In genomic region chr7:26306770-26307169, GRCh38 we compare ENCODE assay signal across 17 cellular contexts. TPM values are rescaled to one million over a fixed set of nuclear protein-coding genes. Genes with fewer than 3 reads are reported as not detected.
A peak's percentile ranks its signal among the peaks of the same experiment; 100 is the strongest.
DNase-seq lines count a peak whose midpoint lies in the region; ATAC-seq and TF ChIP-seq lines count a peak whose summit lies in the region.
"Had no signal": no experiment of that assay in that cellular context is flagged by ENCODE, and none has a peak within 500 bp of the region (broad histone marks: within the 10 kb centered on the region; RNA-seq: fewer than 3 reads in every experiment).

No MANE protein-coding gene starts in this region.

- TF ChIP-seq POLR2A in breast epithelium (IDR thresholded peaks at IDR 0.05) (no peak), erythroblast (IDR thresholded peaks at IDR 0.05; ENCODE audit: low read length) (no peak)

- H3K4me3 Mint-ChIP-seq in MCF 10A (ENCODE audit: unreplicated experiment) (no peak overlapping the region), nephron progenitor cell (no peak overlapping the region)
- peak overlapping the region; percentile 38 for H3K4me3 Mint-ChIP-seq in dendritic cell treated with granulocyte-macrophage colony-stimulating factor and Interleukin-4, amounts not matched to agents 40 ng/mL and 50 ng/mL, for 4 days
- H3K4me3 Mint-ChIP-seq: activated CD4-positive, alpha-beta T cell treated with anti-CD3 and anti-CD28 coated beads, Interleukin-2, amount 10 ng/mL, durations not matched to agents 7 days and 5 days; T-helper 17 cell had no signal

- BruUV-seq in MCF 10A (replicated peaks; lab: Mats Ljungman, UMichigan), result no TSS peak

- peaks cover 12% of the 10 kb centered on the region for H3K4me1 Mint-ChIP-seq in MCF 10A (ENCODE audit: insufficient read depth, unreplicated experiment)
- peaks cover 86% of the 10 kb centered on the region for H3K4me1 Mint-ChIP-seq in dendritic cell treated with granulocyte-macrophage colony-stimulating factor and Interleukin-4, amounts not matched to agents 40 ng/mL and 50 ng/mL, for 4 days (ENCODE audit: low read depth)
- peaks cover 13% of the 10 kb centered on the region for H3K4me1 Mint-ChIP-seq in nephron progenitor cell

- H3K27ac ChIP-seq in breast epithelium, result peak overlapping the region in 1 of 2 donors; percentile 52
- peak overlapping the region; percentile 73 for H3K27ac ChIP-seq in upper lobe of right lung
- H3K27ac ChIP-seq: Peyer's patch, SJSA1 had no signal

- TF ChIP-seq CTCF in MCF 10A (IDR thresholded peaks at IDR 0.05; ENCODE audit: unreplicated experiment) (no peak), breast epithelium (IDR thresholded peaks at IDR 0.05) (no peak), nephron progenitor cell (IDR thresholded peaks at IDR 0.05) (no peak), upper lobe of right lung (IDR thresholded peaks at IDR 0.05) (no peak)

- H3K36me3 ChIP-seq in breast epithelium, result no peaks in the 10 kb centered on the region
- H3K36me3 ChIP-seq in upper lobe of right lung, result no peaks in the 10 kb centered on the region
- H3K36me3 ChIP-seq: Peyer's patch, SJSA1 had no signal

- no peak overlapping the region for H3K4me3 ChIP-seq in breast epithelium
- no peak overlapping the region for H3K4me3 ChIP-seq in upper lobe of right lung
- H3K4me3 ChIP-seq: Peyer's patch, SJSA1 had no signal

- DNase-seq in MCF 10A (ENCODE audit: unreplicated experiment) (no peak), breast epithelium (ENCODE audit: low spot score in 2 of 2) (no peak), nephron progenitor cell (no peak), upper lobe of right lung (no peak), erythroblast (lab: John Stamatoyannopoulos, UW) (no peak), NCI-H1105 treated with DMSO at 0.1 percent for 48 hours (lab: John Stamatoyannopoulos, UW) (no peak)
- DNase-seq: activated CD4-positive, alpha-beta T cell treated with anti-CD3 and anti-CD28 coated beads, Interleukin-2, amount 10 ng/mL, durations not matched to agents 7 days and 5 days; dermis blood vessel endothelial cell; naive thymus-derived CD4-positive, alpha-beta T cell; NCI-H2029 treated with DMSO at 0.1 percent for 48 hours; NCI-H446 treated with DMSO at 0.1 percent for 48 hours; Peyer's patch; stimulated activated CD4-positive, alpha-beta T cell treated with anti-CD3 and anti-CD28 coated beads, Interleukin-4, amount 100 ng/mL, for 1 hour; T-helper 17 cell had no signal

- POLR2A ChIA-PET in MCF 10A (lab: Yijun Ruan, JAX), result interaction anchor here (1.0 kb wide), 1 partner anchor 11 kb away, joined by 3 read pairs; no protein-coding TSS in a partner anchor

- H3K27me3 ChIP-seq in breast epithelium (no peaks in the 10 kb centered on the region), upper lobe of right lung (no peaks in the 10 kb centered on the region)
- H3K27me3 ChIP-seq: Peyer's patch, SJSA1 had no signal

- H3K9me3 ChIP-seq in breast epithelium (no peaks in the 10 kb centered on the region), upper lobe of right lung (no peaks in the 10 kb centered on the region)
- H3K9me3 ChIP-seq: Peyer's patch, SJSA1 had no signal

- no peaks in the 10 kb centered on the region for H3K4me1 ChIP-seq in breast epithelium
- H3K4me1 ChIP-seq in upper lobe of right lung, result peaks cover 12% of the 10 kb centered on the region
- H3K4me1 ChIP-seq: Peyer's patch had no signal

- H3K27ac Mint-ChIP-seq in MCF 10A (ENCODE audit: low read depth, unreplicated experiment), result peak overlapping the region; percentile 13
- peak overlapping the region; percentile 84 for H3K27ac Mint-ChIP-seq in dendritic cell treated with granulocyte-macrophage colony-stimulating factor and Interleukin-4, amounts not matched to agents 40 ng/mL and 50 ng/mL, for 4 days
- peak overlapping the region; percentile 75 for H3K27ac Mint-ChIP-seq in nephron progenitor cell
- H3K27ac Mint-ChIP-seq: activated CD4-positive, alpha-beta T cell treated with anti-CD3 and anti-CD28 coated beads, Interleukin-2, amount 10 ng/mL, durations not matched to agents 7 days and 5 days had no signal

- H3K27me3 Mint-ChIP-seq in MCF 10A (ENCODE audit: insufficient read depth, unreplicated experiment) (no peaks in the 10 kb centered on the region), nephron progenitor cell (ENCODE audit: low read depth, poor library complexity) (no peaks in the 10 kb centered on the region)
- no peaks in the 10 kb centered on the region for H3K27me3 Mint-ChIP-seq in dendritic cell treated with granulocyte-macrophage colony-stimulating factor and Interleukin-4, amounts not matched to agents 40 ng/mL and 50 ng/mL, for 4 days
- H3K27me3 Mint-ChIP-seq: activated CD4-positive, alpha-beta T cell treated with anti-CD3 and anti-CD28 coated beads, Interleukin-2, amount 10 ng/mL, durations not matched to agents 7 days and 5 days; naive thymus-derived CD4-positive, alpha-beta T cell; T-helper 17 cell had no signal

- H3K9me3 Mint-ChIP-seq in MCF 10A (ENCODE audit: unreplicated experiment), result no peaks in the 10 kb centered on the region
- no peaks in the 10 kb centered on the region for H3K9me3 Mint-ChIP-seq in dendritic cell treated with granulocyte-macrophage colony-stimulating factor and Interleukin-4, amounts not matched to agents 40 ng/mL and 50 ng/mL, for 4 days
- no peaks in the 10 kb centered on the region for H3K9me3 Mint-ChIP-seq in nephron progenitor cell
- H3K9me3 Mint-ChIP-seq: activated CD4-positive, alpha-beta T cell treated with anti-CD3 and anti-CD28 coated beads, Interleukin-2, amount 10 ng/mL, durations not matched to agents 7 days and 5 days; naive thymus-derived CD4-positive, alpha-beta T cell had no signal

- no peaks in the 10 kb centered on the region for H3K36me3 Mint-ChIP-seq in MCF 10A (ENCODE audit: insufficient read depth, unreplicated experiment)
- H3K36me3 Mint-ChIP-seq in dendritic cell treated with granulocyte-macrophage colony-stimulating factor and Interleukin-4, amounts not matched to agents 40 ng/mL and 50 ng/mL, for 4 days (ENCODE audit: low read depth), result peaks cover 65% of the 10 kb centered on the region
- H3K36me3 Mint-ChIP-seq in nephron progenitor cell (ENCODE audit: low read depth), result peaks cover 18% of the 10 kb centered on the region

- ATAC-seq in upper lobe of right lung (no peak), GM21786 (IDR thresholded peaks at IDR 0.05; ENCODE audit: unreplicated experiment) (no peak)
- ATAC-seq: T-helper 17 cell had no signal

- intact Hi-C loops in MCF 10A (cut with micrococcal nuclease) (no loop called here), breast epithelium (cut with DNase I; ENCODE audit: low total_unique reads) (no loop called here), upper lobe of right lung (cut with DNase I) (no loop called here)
- intact Hi-C loops in dendritic cell treated with granulocyte-macrophage colony-stimulating factor and Interleukin-4, amounts not matched to agents 40 ng/mL and 50 ng/mL, for 4 days (cut with micrococcal nuclease), result loop anchor here (2.0 to 5.0 kb wide), 2 partner anchors 14 to 104 kb away; partner anchors contain the start of genes CBX3 and HNRNPA2B1

- CTCF ChIA-PET in MCF 10A (lab: Yijun Ruan, JAX), result interaction anchor here (0.6 kb wide), 1 partner anchor 352 kb away, joined by 7 read pairs; no protein-coding TSS in a partner anchor

RNA-seq across cellular contexts. Expression of gene SNX10, which starts 15.1 kb away (rescaled TPM):
- 7.1 and 8.0 TPM in 2 replicates for total RNA-seq in MCF 10A (2022)
- total RNA-seq in breast epithelium, result 10 to 100 TPM; 13.4 to 24.6 (median 18.1) TPM
- total RNA-seq in upper lobe of right lung, result 73.8 TPM

Comparison
In these comparisons a context has a peak if more than half of its experiments do, and no peak if none do; other contexts are left out.
1. H3K27ac Mint-ChIP-seq: peak in every context shown above with its lines; median percentile 84 in dendritic cell treated with granulocyte-macrophage colony-stimulating factor and Interleukin-4, amounts not matched to agents 40 ng/mL and 50 ng/mL, for 4 days; 75 in nephron progenitor cell; 13 in MCF 10A.